In genomic region chr1:226875641-226876295, GRCh38 we compare ENCODE assay signal across 10 cellular contexts. TPM values are rescaled to one million over a fixed set of nuclear protein-coding genes. Genes with fewer than 3 reads are reported as not detected.
DNase-seq lines count a peak whose midpoint lies in the region; ATAC-seq, FAIRE-seq and TF ChIP-seq lines count a peak whose summit lies in the region.
"Had no signal": no experiment of that assay in that cellular context is flagged by ENCODE, and none has a peak within 500 bp of the region (broad histone marks: within the 10 kb centered on the region; RNA-seq: fewer than 3 reads in every experiment).

No MANE protein-coding gene starts in this region.

- WGBS in GM23248 (ENCODE audit: low coverage in 1 of 2, low lambda C conversion rate in 2 of 2, missing lambda C conversion rate in 2 of 2), 2 experiments = 79 to 80% methylated on average over 6 to 11 of the region's 11 CpGs

- H3K4me3 ChIP-seq in astrocyte (ENCODE audit: insufficient read depth, low read depth, low read length) = no peak overlapping the region
- H3K4me3 ChIP-seq in GM23248 = no peak overlapping the region

- H3K4me3 Mint-ChIP-seq in astrocyte (ENCODE audit: unreplicated experiment) = no peak overlapping the region
- H3K4me3 Mint-ChIP-seq: activated naive CD8-positive, alpha-beta T cell treated with anti-CD3 and anti-CD28 coated beads, Interleukin-2, amount 50 U/mL, for 24 hours had no signal

- no peak for TF ChIP-seq CTCF in astrocyte (IDR thresholded peaks at IDR 0.05; ENCODE audit: insufficient read depth, low read depth, low read length)

- H3K36me3 ChIP-seq in astrocyte (ENCODE audit: insufficient read depth, low read length) (no peaks in the 10 kb centered on the region), GM23248 (ENCODE audit: low read depth) (no peaks in the 10 kb centered on the region)

- H3K9me3 ChIP-seq in astrocyte (ENCODE audit: insufficient read depth, low read depth, low read length) = no peaks in the 10 kb centered on the region
- no peaks in the 10 kb centered on the region for H3K9me3 ChIP-seq in GM23248 (ENCODE audit: low read depth)

- H4K20me1 ChIP-seq in astrocyte (ENCODE audit: insufficient read depth, low read length) (no peaks in the 10 kb centered on the region), GM23248 (ENCODE audit: insufficient read depth) (no peaks in the 10 kb centered on the region)

- H2AFZ ChIP-seq in astrocyte (ENCODE audit: low read depth, low read length) = no peak overlapping the region
- H2AFZ ChIP-seq in GM23248 = no peak overlapping the region

- H3F3A ChIP-seq in GM23248 (ENCODE audit: insufficient read depth) = no peaks in the 10 kb centered on the region

- H3K4me1 Mint-ChIP-seq in astrocyte (ENCODE audit: low read depth, unreplicated experiment) = peaks cover 10% of the 10 kb centered on the region

- no peaks in the 10 kb centered on the region for H3K9me2 ChIP-seq in GM23248 (ENCODE audit: insufficient read depth)

- H3K4me2 ChIP-seq in astrocyte (ENCODE audit: low read length) (peak overlapping the region; percentile 58), GM23248 (ENCODE audit: unreplicated experiment) (no peak overlapping the region)

- no peaks in the 10 kb centered on the region for H3K27me3 ChIP-seq in astrocyte (ENCODE audit: insufficient read depth, low read length)
- H3K27me3 ChIP-seq in GM23248 (replicated peaks; ENCODE audit: insufficient read depth) = no peaks in the 10 kb centered on the region

- peaks cover 4% of the 10 kb centered on the region for H3K36me3 Mint-ChIP-seq in astrocyte (ENCODE audit: low read depth, unreplicated experiment)

- peak; percentile 23 for ATAC-seq in left lobe of liver
- no peak for ATAC-seq in GM21723 (IDR thresholded peaks at IDR 0.05; ENCODE audit: unreplicated experiment)
- ATAC-seq in GM21786 (IDR thresholded peaks at IDR 0.05; ENCODE audit: unreplicated experiment) = no peak
- ATAC-seq in HG02938 (IDR thresholded peaks at IDR 0.05; ENCODE audit: unreplicated experiment) = no peak
- ATAC-seq: activated naive CD8-positive, alpha-beta T cell treated with anti-CD3 and anti-CD28 coated beads, Interleukin-2, amount 50 U/mL, for 24 hours had no signal

- H3K9ac ChIP-seq in astrocyte (ENCODE audit: low read length) = no peak overlapping the region
- H3K9ac ChIP-seq in GM23248 = no peak overlapping the region

- no peaks in the 10 kb centered on the region for H3K9me3 Mint-ChIP-seq in astrocyte (ENCODE audit: unreplicated experiment)
- H3K9me3 Mint-ChIP-seq: activated naive CD8-positive, alpha-beta T cell treated with anti-CD3 and anti-CD28 coated beads, Interleukin-2, amount 50 U/mL, for 24 hours had no signal

- H3K27ac ChIP-seq in astrocyte (ENCODE audit: low read depth, low read length) (no peak overlapping the region), GM23248 (no peak overlapping the region)

- H3K4me1 ChIP-seq in astrocyte (ENCODE audit: insufficient read depth, low read length) (peaks cover 15% of the 10 kb centered on the region), GM23248 (ENCODE audit: insufficient read depth) (peaks cover 4% of the 10 kb centered on the region; the same call in 1 of the 2 replicates)

- H3K79me2 ChIP-seq in astrocyte (ENCODE audit: insufficient read depth, low read length) = no peaks in the 10 kb centered on the region
- no peaks in the 10 kb centered on the region for H3K79me2 ChIP-seq in GM23248 (ENCODE audit: insufficient read depth)

- no peak for FAIRE-seq in astrocyte (lab: Jason Lieb, UNC)

- in situ Hi-C loops in GM23248 (cut with MboI) = no loop called here

- DNase-seq in COLO668 (lab: John Stamatoyannopoulos, UW; ENCODE audit: unreplicated experiment) (peak; percentile 86), HT-29 (ENCODE audit: low spot score) (peak; percentile 92), astrocyte (ENCODE audit: low read depth) (peak; percentile 47), left lobe of liver (ENCODE audit: low spot score) (no peak), GM23248 (no peak)
- DNase-seq: activated naive CD8-positive, alpha-beta T cell treated with anti-CD3 and anti-CD28 coated beads, Interleukin-2, amount 50 U/mL, for 24 hours; foreskin melanocyte had no signal

- no peaks in the 10 kb centered on the region for H3K27me3 Mint-ChIP-seq in astrocyte (ENCODE audit: low read depth, unreplicated experiment)

- no peak overlapping the region for H3K27ac Mint-ChIP-seq in astrocyte (ENCODE audit: unreplicated experiment)
- H3K27ac Mint-ChIP-seq: activated naive CD8-positive, alpha-beta T cell treated with anti-CD3 and anti-CD28 coated beads, Interleukin-2, amount 50 U/mL, for 24 hours had no signal

RNA-seq across cellular contexts. Expression of gene PSEN2, which starts 5.4 kb away (rescaled TPM):
- total RNA-seq in HT-29 (2014; rRNA removed; shearing (Covaris generic)) = 16.2 and 18.0 TPM in 2 replicates
- 8.9 and 12.4 TPM in 2 replicates for total RNA-seq in astrocyte
- 21.7 TPM for total RNA-seq in left lobe of liver
- 7.0 and 13.9 TPM in 2 replicates for total RNA-seq in GM23248 (2014; rRNA removed; shearing (Covaris generic))
- polyA plus RNA-seq in GM23248 (2016; fragmentation: Nextera tagmentation; extraction: Ambion mirVana) = 7.5 and 10.8 TPM in 2 replicates

Comparison
In these comparisons a context has a peak if more than half of its experiments do, and no peak if none do; other contexts are left out.
1. DNase-seq: peak in COLO668 (single experiment), HT-29 (single experiment) and astrocyte (single experiment); none in left lobe of liver (single experiment) and GM23248 (single experiment).